ENCODE assay signal across 25 cellular contexts in the genomic region with DNA sequence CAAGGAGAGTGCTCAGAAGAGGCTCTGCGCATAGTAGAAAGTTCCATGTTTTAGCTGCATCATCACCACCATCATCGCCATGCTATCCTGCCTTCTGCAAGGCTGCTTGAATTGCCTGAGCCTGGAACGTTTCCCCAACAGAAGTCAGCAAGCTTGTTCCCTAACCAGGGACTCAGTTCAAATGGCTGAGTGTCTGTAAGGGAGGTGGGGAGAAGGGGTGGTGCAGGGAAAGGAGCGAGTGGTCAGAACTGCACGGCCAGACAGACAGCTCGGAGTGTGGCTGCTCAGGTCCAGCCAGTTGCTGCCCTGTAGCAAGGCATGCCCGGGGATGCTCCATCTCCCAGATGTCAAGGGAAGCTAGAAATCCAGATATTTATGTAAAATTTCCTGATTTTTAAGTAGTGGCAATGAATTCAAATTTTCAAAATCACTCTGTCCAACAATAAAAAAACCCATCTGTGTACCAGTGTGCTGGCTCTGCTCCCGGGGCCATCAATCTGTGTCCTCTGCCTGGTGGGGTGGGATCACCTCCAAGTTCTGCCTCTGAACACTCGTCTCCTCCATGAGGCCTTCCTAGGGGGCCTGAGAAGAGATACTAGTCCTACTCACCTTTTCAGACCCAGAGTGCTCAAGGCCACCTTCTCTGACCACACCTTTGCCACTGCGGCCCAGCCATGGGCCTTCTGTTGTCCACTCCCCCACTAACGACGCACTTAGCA.
DNase-seq lines count a peak whose midpoint lies in the region; ATAC-seq, FAIRE-seq and TF ChIP-seq lines count a peak whose summit lies in the region.
"Had no signal": no experiment of that assay in that cellular context is flagged by ENCODE, and none has a peak within 500 bp of the region (broad histone marks: within the 10 kb centered on the region; RNA-seq: fewer than 3 reads in every experiment).

No MANE protein-coding gene starts in this region.

- no peak overlapping the region for H3K9ac ChIP-seq in smooth muscle cell (ENCODE audit: low read depth)
- H3K9ac ChIP-seq: BLaER1 treated with 17β-estradiol and CSF1 and Interleukin-3, amounts not matched to agents 10 nM and 100 nM had no signal

- FAIRE-seq in urothelium cell line (lab: Jason Lieb, UNC): peak; percentile 17
- FAIRE-seq: astrocyte had no signal

- H3K4me1 ChIP-seq in smooth muscle cell (ENCODE audit: low read depth): no peaks in the 10 kb centered on the region

- peak overlapping the region; percentile 25 for H3K27ac Mint-ChIP-seq in endothelial cell (ENCODE audit: unreplicated experiment)
- H3K27ac Mint-ChIP-seq: activated B cell treated with CpG ODN at 0.5 μM for 24 hours; activated naive CD8-positive, alpha-beta T cell treated with anti-CD3 and anti-CD28 coated beads for 36 hours had no signal

- H3K27me3 Mint-ChIP-seq in endothelial cell (ENCODE audit: unreplicated experiment): peaks cover 8% of the 10 kb centered on the region
- H3K27me3 Mint-ChIP-seq: activated B cell treated with CpG ODN at 0.5 μM for 24 hours; activated naive CD8-positive, alpha-beta T cell treated with anti-CD3 and anti-CD28 coated beads for 36 hours had no signal

- no peaks in the 10 kb centered on the region for H3F3A ChIP-seq in smooth muscle cell (ENCODE audit: low read depth)

- TF ChIP-seq CTCF in endothelial cell (IDR thresholded peaks at IDR 0.05; ENCODE audit: unreplicated experiment) (no peak), smooth muscle cell (IDR thresholded peaks at IDR 0.05; ENCODE audit: borderline replicate concordance, insufficient read depth, poor library complexity, severe bottlenecking) (no peak)

- no peaks in the 10 kb centered on the region for H3K27me3 ChIP-seq in smooth muscle cell (ENCODE audit: low read depth)
- H3K27me3 ChIP-seq: BLaER1 treated with 17β-estradiol and CSF1 and Interleukin-3, amounts not matched to agents 10 nM and 100 nM; spleen; testis had no signal

- peak; percentile 17 for ATAC-seq in left ventricle myocardium superior
- ATAC-seq in Right ventricle myocardium inferior: no peak
- no peak for ATAC-seq in GM18520 (IDR thresholded peaks at IDR 0.05; ENCODE audit: unreplicated experiment)
- ATAC-seq in GM21737 (IDR thresholded peaks at IDR 0.05; ENCODE audit: unreplicated experiment): no peak

- DNase-seq in left ventricle myocardium superior (no peak), Right ventricle myocardium inferior (ENCODE audit: missing footprints) (no peak), NCI-H446 (lab: John Stamatoyannopoulos, UW) (peak; percentile 76 to 91), endothelial cell (ENCODE audit: low spot score) (no peak), urothelium cell line (ENCODE audit: low spot score) (no peak), smooth muscle cell (lab: John Stamatoyannopoulos, UW; ENCODE audit: unreplicated experiment) (no peak)
- DNase-seq: activated B cell treated with CpG ODN at 0.5 μM for 24 hours; activated CD4-positive, alpha-beta T cell treated with anti-CD3 and anti-CD28 coated beads, Interleukin-2, amount 50 U/mL, for 48 hours; activated CD8-positive, alpha-beta memory T cell treated with anti-CD3 and anti-CD28 coated beads, Interleukin-2, amount 50 U/mL, for 4 hours; activated naive CD8-positive, alpha-beta T cell treated with anti-CD3 and anti-CD28 coated beads for 36 hours; central memory CD4-positive, alpha-beta T cell; mesendoderm; NCI-H1048; NCI-H2171; NCI-H524 treated with DMSO at 0.1 percent for 48 hours; spleen; stimulated activated CD4-positive, alpha-beta T cell treated with anti-CD3 and anti-CD28 coated beads, Interleukin-4, amount 100 ng/mL, for 24 hours; stimulated activated naive CD4-positive, alpha-beta T cell treated with Interleukin-2 at 50 U/mL for 16 hours; T-helper 9 cell; testis had no signal

- H3K79me2 ChIP-seq in smooth muscle cell (ENCODE audit: low read depth): no peaks in the 10 kb centered on the region

- WGBS in smooth muscle cell (ENCODE audit: low lambda C conversion rate): 92% methylated on average over 12 of the region's 12 CpGs

- H3K4me1 Mint-ChIP-seq in endothelial cell (ENCODE audit: unreplicated experiment): peaks cover 16% of the 10 kb centered on the region

- H3K9me3 ChIP-seq in smooth muscle cell (replicated peaks; ENCODE audit: low read depth): no peaks in the 10 kb centered on the region
- H3K9me3 ChIP-seq: spleen, testis had no signal

- H3K4me3 Mint-ChIP-seq in endothelial cell (ENCODE audit: unreplicated experiment): no peak overlapping the region
- H3K4me3 Mint-ChIP-seq: activated B cell treated with CpG ODN at 0.5 μM for 24 hours; activated naive CD8-positive, alpha-beta T cell treated with anti-CD3 and anti-CD28 coated beads for 36 hours had no signal

- H2AFZ ChIP-seq in smooth muscle cell (ENCODE audit: low read depth): no peak overlapping the region

- H3K4me2 ChIP-seq in smooth muscle cell: no peak overlapping the region

- no peak overlapping the region for H3K4me3 ChIP-seq in smooth muscle cell
- H3K4me3 ChIP-seq: BLaER1 treated with 17β-estradiol and CSF1 and Interleukin-3, amounts not matched to agents 10 nM and 100 nM; spleen; testis had no signal

- no peak overlapping the region for H3K27ac ChIP-seq in smooth muscle cell (ENCODE audit: low read depth)
- H3K27ac ChIP-seq: BLaER1 treated with 17β-estradiol and CSF1 and Interleukin-3, amounts not matched to agents 10 nM and 100 nM; HL-60; spleen; testis had no signal

- no peaks in the 10 kb centered on the region for H3K9me3 Mint-ChIP-seq in endothelial cell (ENCODE audit: unreplicated experiment)

- H3K36me3 ChIP-seq in smooth muscle cell (ENCODE audit: low read depth): no peaks in the 10 kb centered on the region

- intact Hi-C loops in left ventricle myocardium superior (cut with micrococcal nuclease) (no loop called here), Right ventricle myocardium inferior (cut with DNase I) (no loop called here)

- peaks cover 11% of the 10 kb centered on the region for H4K20me1 ChIP-seq in smooth muscle cell (ENCODE audit: low read depth)

- H3K36me3 Mint-ChIP-seq in endothelial cell (ENCODE audit: low read depth, unreplicated experiment): peaks cover 22% of the 10 kb centered on the region

Comparison
In these comparisons a context has a peak if more than half of its experiments do, and no peak if none do; other contexts are left out.
1. DNase-seq: peak in NCI-H446 (2 of 2); none in left ventricle myocardium superior (single experiment), Right ventricle myocardium inferior (single experiment), endothelial cell (single experiment), urothelium cell line (single experiment) and smooth muscle cell (single experiment).